ENCODE assay signal across 8 cellular contexts in the genomic region with DNA sequence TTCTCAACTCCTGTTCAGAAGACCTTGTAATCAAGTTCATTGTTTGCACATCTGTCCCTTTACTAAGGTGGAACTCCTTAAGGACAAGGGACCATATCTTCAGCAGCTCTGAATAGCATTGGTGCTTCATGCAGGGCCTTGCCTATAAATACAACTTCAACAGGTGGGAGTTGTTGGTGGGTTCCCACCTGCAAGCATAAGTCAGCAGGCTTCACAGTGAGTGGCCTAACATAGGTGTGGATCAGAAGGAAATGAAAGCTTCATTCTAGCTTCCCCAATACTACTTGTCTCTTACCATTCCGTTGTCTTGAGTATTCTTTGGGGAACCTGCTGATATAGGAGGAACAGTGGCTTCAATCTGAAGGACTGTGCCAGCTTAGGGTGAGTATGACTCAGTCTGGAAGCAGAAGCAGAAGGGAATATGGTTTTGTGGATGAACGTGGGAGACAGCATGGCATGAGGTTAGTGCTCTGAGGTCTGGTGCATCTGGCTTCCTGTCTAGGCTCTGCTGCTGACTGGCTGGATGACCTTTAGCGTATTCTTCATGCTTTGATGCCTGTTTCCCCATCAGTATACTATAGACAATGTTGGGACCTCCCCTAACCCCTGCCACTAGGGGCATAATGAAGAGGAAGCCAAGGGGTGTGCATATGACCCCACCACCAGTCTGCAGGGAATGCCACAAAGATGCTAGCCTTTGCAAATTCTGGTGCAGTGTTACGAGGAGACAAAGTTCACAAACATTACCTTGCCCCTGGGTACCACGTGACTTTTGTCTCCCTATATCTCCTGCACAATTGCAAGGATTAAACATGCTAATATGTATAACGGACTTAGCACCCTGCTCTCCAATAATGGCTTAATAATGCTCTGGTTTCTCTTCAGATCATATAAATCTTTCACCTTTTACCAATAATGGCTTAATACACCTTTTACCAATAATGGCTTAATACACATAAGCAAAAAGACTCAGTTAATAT.
DNase-seq lines count a peak whose midpoint lies in the region; ATAC-seq and TF ChIP-seq lines count a peak whose summit lies in the region.

No MANE protein-coding gene starts in this region.

- DNase-seq in CD1c-positive myeloid dendritic cell (ENCODE audit: extremely low spot score), result peak; percentile 92
- no peak for DNase-seq in activated naive CD8-positive, alpha-beta T cell treated with anti-CD3 and anti-CD28 coated beads, Interleukin-2, amount 50 U/mL, for 24 hours
- DNase-seq in stimulated activated naive CD8-positive, alpha-beta T cell treated with anti-CD3 and anti-CD28 coated beads, Interleukin-15, amount 100 ng/mL, for 72 hours, result peak in 1 of 2 donors; percentile 17
- DNase-seq in H4 (ENCODE audit: low spot score), result no peak
- no peak for DNase-seq in nephron progenitor cell
- no peak for DNase-seq in NCI-H345 (lab: John Stamatoyannopoulos, UW)

- H3K9me3 Mint-ChIP-seq in activated naive CD8-positive, alpha-beta T cell treated with anti-CD3 and anti-CD28 coated beads, Interleukin-2, amount 50 U/mL, for 24 hours, result no peaks in the 10 kb centered on the region
- H3K9me3 Mint-ChIP-seq in stimulated activated naive CD8-positive, alpha-beta T cell treated with anti-CD3 and anti-CD28 coated beads, Interleukin-15, amount 100 ng/mL, for 72 hours, result peaks cover 0 to 5% of the 10 kb centered on the region in 2 donors
- H3K9me3 Mint-ChIP-seq in nephron progenitor cell, result no peaks in the 10 kb centered on the region

- H3K4me3 Mint-ChIP-seq in activated naive CD8-positive, alpha-beta T cell treated with anti-CD3 and anti-CD28 coated beads, Interleukin-2, amount 50 U/mL, for 24 hours, result no peak overlapping the region
- H3K4me3 Mint-ChIP-seq in stimulated activated naive CD8-positive, alpha-beta T cell treated with anti-CD3 and anti-CD28 coated beads, Interleukin-15, amount 100 ng/mL, for 72 hours, result no peak overlapping the region
- H3K4me3 Mint-ChIP-seq in nephron progenitor cell, result no peak overlapping the region

- peaks cover 78% of the 10 kb centered on the region for H3K4me1 Mint-ChIP-seq in activated naive CD8-positive, alpha-beta T cell treated with anti-CD3 and anti-CD28 coated beads, Interleukin-2, amount 50 U/mL, for 24 hours
- H3K4me1 Mint-ChIP-seq in stimulated activated naive CD8-positive, alpha-beta T cell treated with anti-CD3 and anti-CD28 coated beads, Interleukin-15, amount 100 ng/mL, for 72 hours, result peaks cover 42% of the 10 kb centered on the region
- H3K4me1 Mint-ChIP-seq in nephron progenitor cell, result peaks cover 37% of the 10 kb centered on the region

- H3K27me3 Mint-ChIP-seq in activated naive CD8-positive, alpha-beta T cell treated with anti-CD3 and anti-CD28 coated beads, Interleukin-2, amount 50 U/mL, for 24 hours, result no peaks in the 10 kb centered on the region
- H3K27me3 Mint-ChIP-seq in stimulated activated naive CD8-positive, alpha-beta T cell treated with anti-CD3 and anti-CD28 coated beads, Interleukin-15, amount 100 ng/mL, for 72 hours, result no peaks in the 10 kb centered on the region
- H3K27me3 Mint-ChIP-seq in nephron progenitor cell (ENCODE audit: low read depth, poor library complexity), result no peaks in the 10 kb centered on the region

- peak overlapping the region; percentile 21 for H3K27ac Mint-ChIP-seq in activated naive CD8-positive, alpha-beta T cell treated with anti-CD3 and anti-CD28 coated beads, Interleukin-2, amount 50 U/mL, for 24 hours
- no peak overlapping the region for H3K27ac Mint-ChIP-seq in stimulated activated naive CD8-positive, alpha-beta T cell treated with anti-CD3 and anti-CD28 coated beads, Interleukin-15, amount 100 ng/mL, for 72 hours
- no peak overlapping the region for H3K27ac Mint-ChIP-seq in nephron progenitor cell

- no peaks in the 10 kb centered on the region for H3K36me3 Mint-ChIP-seq in activated naive CD8-positive, alpha-beta T cell treated with anti-CD3 and anti-CD28 coated beads, Interleukin-2, amount 50 U/mL, for 24 hours (ENCODE audit: low read depth)
- no peaks in the 10 kb centered on the region for H3K36me3 Mint-ChIP-seq in nephron progenitor cell (ENCODE audit: low read depth)

- TF ChIP-seq CTCF in nephron progenitor cell (IDR thresholded peaks at IDR 0.05), result no peak

- ATAC-seq in GM19351 (IDR thresholded peaks at IDR 0.05; ENCODE audit: unreplicated experiment), result peak; percentile 43
- ATAC-seq in HG03175 (IDR thresholded peaks at IDR 0.05; ENCODE audit: unreplicated experiment), result peak; percentile 58
- ATAC-seq in activated naive CD8-positive, alpha-beta T cell treated with anti-CD3 and anti-CD28 coated beads, Interleukin-2, amount 50 U/mL, for 24 hours, result peak; percentile 63
- ATAC-seq in stimulated activated naive CD8-positive, alpha-beta T cell treated with anti-CD3 and anti-CD28 coated beads, Interleukin-15, amount 100 ng/mL, for 72 hours, result peak; percentile 49
